ENCODE assay signal across 23 cellular contexts in the genomic region with DNA sequence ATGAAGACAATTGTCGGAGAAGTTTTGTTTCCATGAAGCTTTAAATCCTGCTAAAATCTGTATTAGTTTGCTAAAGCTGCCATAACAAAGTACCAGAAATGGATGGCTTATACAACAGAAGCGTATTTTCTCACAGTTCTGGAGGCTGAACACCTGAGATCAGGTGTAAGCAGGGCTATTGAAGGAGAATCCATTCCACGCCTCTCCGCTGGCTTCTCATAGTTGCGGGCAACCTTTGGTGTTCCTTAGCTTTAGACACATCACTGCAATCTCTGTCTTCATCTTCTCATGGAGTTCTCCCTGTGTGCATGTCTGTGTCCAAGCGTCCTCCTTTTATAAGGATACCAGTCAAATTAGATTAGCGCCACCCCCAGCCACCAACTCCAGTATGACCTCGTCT.
DNase-seq lines count a peak whose midpoint lies in the region; ATAC-seq and TF ChIP-seq lines count a peak whose summit lies in the region.
"Had no signal": no experiment of that assay in that cellular context is flagged by ENCODE, and none has a peak within 500 bp of the region (broad histone marks: within the 10 kb centered on the region; RNA-seq: fewer than 3 reads in every experiment).

No MANE protein-coding gene starts in this region.

- peak overlapping the region; percentile 5 to 78 (median 54) for H3K27ac ChIP-seq in thyroid gland
- no peak overlapping the region for H3K27ac ChIP-seq in testis
- H3K27ac ChIP-seq: BLaER1 had no signal

- no peak for DNase-seq in glutamatergic neuron
- peak; percentile 59 to 67 for DNase-seq in thyroid gland
- DNase-seq in testis = no peak
- DNase-seq: 8988T; ACHN; BE2C; C1 segment of cervical spinal cord; CD4-positive, alpha-beta memory T cell; CD4-positive, CD25-positive, alpha-beta regulatory T cell; CD8-positive, alpha-beta memory T cell; COR-L47; DMS 273 treated with DMSO at 0.1 percent for 48 hours; DMS153; DMS53; DMS79; DND-41; EL; GDM1 had no signal

- 60 to 69% methylated on average over 8 of the region's 8 CpGs for WGBS in thyroid gland, 2 donors
- WGBS in testis, 2 donors = 95 to 97% methylated on average over 8 of the region's 8 CpGs

- H3K27me3 Mint-ChIP-seq in glutamatergic neuron (ENCODE audit: unreplicated experiment) = peaks cover 2% of the 10 kb centered on the region

- H3K27me3 ChIP-seq in thyroid gland (no peaks in the 10 kb centered on the region), testis (no peaks in the 10 kb centered on the region)
- H3K27me3 ChIP-seq: BE2C, BLaER1 had no signal

- no peak for TF ChIP-seq CTCF in glutamatergic neuron (IDR thresholded peaks at IDR 0.05; ENCODE audit: partially characterized antibody, unreplicated experiment)
- no peak for TF ChIP-seq CTCF in thyroid gland (IDR thresholded peaks at IDR 0.05)
- no peak for TF ChIP-seq CTCF in testis (IDR thresholded peaks at IDR 0.05)

- no peak overlapping the region for H3K4me3 Mint-ChIP-seq in glutamatergic neuron (ENCODE audit: unreplicated experiment)
- H3K4me3 Mint-ChIP-seq: CD14-positive monocyte; CD4-positive, alpha-beta memory T cell; CD4-positive, CD25-positive, alpha-beta regulatory T cell; CD8-positive, alpha-beta memory T cell had no signal

- peaks cover 6% of the 10 kb centered on the region for H3K9me3 Mint-ChIP-seq in glutamatergic neuron (ENCODE audit: unreplicated experiment)
- H3K9me3 Mint-ChIP-seq: CD4-positive, alpha-beta memory T cell; CD8-positive, alpha-beta memory T cell had no signal

- H3K4me3 ChIP-seq in thyroid gland (replicated peaks in 1 of 3) (no peak overlapping the region), testis (no peak overlapping the region)
- H3K4me3 ChIP-seq: BLaER1, GM12878 had no signal

- no peaks in the 10 kb centered on the region for H3K36me3 ChIP-seq in thyroid gland
- H3K36me3 ChIP-seq in testis (ENCODE audit: low read depth, missing control alignments) = no peaks in the 10 kb centered on the region
- H3K36me3 ChIP-seq: BE2C, BLaER1 had no signal

- peak overlapping the region; percentile 9 for H3K27ac Mint-ChIP-seq in glutamatergic neuron (ENCODE audit: unreplicated experiment)
- H3K27ac Mint-ChIP-seq: CD14-positive monocyte; CD4-positive, alpha-beta memory T cell; CD4-positive, CD25-positive, alpha-beta regulatory T cell; CD8-positive, alpha-beta memory T cell had no signal

- ATAC-seq in GM19452 (IDR thresholded peaks at IDR 0.05; ENCODE audit: unreplicated experiment) = no peak
- no peak for ATAC-seq in HG03354 (IDR thresholded peaks at IDR 0.05; ENCODE audit: poor library complexity, severe bottlenecking, unreplicated experiment)
- ATAC-seq: GM12878 had no signal

- intact Hi-C loops in thyroid gland (cut with DNase I) = no loop called here
- intact Hi-C loops in testis (cut with DNase I; ENCODE audit: low total_unique reads) = no loop called here

- H3K9me3 ChIP-seq in thyroid gland = no peaks in the 10 kb centered on the region
- no peaks in the 10 kb centered on the region for H3K9me3 ChIP-seq in testis
- H3K9me3 ChIP-seq: BE2C had no signal

- H3K4me1 ChIP-seq in thyroid gland (peaks cover 10 to 16% of the 10 kb centered on the region in 2 donors), testis (peaks cover 13% of the 10 kb centered on the region)
- H3K4me1 ChIP-seq: BE2C had no signal

- H3K4me1 Mint-ChIP-seq in glutamatergic neuron (ENCODE audit: low read depth, unreplicated experiment) = peaks cover 18% of the 10 kb centered on the region
- H3K4me1 Mint-ChIP-seq: CD4-positive, CD25-positive, alpha-beta regulatory T cell had no signal

- peaks cover 28% of the 10 kb centered on the region for H3K36me3 Mint-ChIP-seq in glutamatergic neuron (ENCODE audit: unreplicated experiment)
- H3K36me3 Mint-ChIP-seq: CD14-positive monocyte; CD4-positive, alpha-beta memory T cell; CD4-positive, CD25-positive, alpha-beta regulatory T cell; CD8-positive, alpha-beta memory T cell had no signal

- TF ChIP-seq POLR2A in thyroid gland (IDR thresholded peaks at IDR 0.05) (no peak), testis (IDR thresholded peaks at IDR 0.05) (no peak)

Comparison
In these comparisons a context has a peak if more than half of its experiments do, and no peak if none do; other contexts are left out.
1. DNase-seq: peak in thyroid gland (2 of 2); none in glutamatergic neuron (single experiment) and testis (single experiment).
2. H3K27ac ChIP-seq: peak in thyroid gland (3 of 3); none in testis (0 of 2).